In the genomic region with DNA sequence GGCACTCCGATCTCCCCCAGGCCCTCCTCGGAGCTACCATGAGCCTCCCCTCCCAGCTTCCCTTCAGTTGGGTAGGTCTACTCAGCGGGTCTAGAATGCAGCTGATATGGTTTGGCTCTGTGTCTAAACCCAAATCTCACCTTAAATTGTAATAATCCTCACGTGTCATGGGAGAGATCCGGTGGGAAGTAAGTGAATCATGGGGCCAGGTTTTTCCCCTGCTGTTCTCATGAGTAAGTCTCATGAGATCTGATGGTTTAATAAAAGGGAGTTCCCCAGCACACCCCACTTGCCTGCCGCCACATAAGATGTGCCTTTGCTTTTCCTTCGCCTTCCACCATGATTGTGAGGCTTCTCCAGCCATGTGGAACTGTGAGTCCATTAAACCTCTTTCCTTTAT, we compare ENCODE assay signal across 13 cellular contexts. TPM values are rescaled to one million over a fixed set of nuclear protein-coding genes. Genes with fewer than 3 reads are reported as not detected.
DNase-seq lines count a peak whose midpoint lies in the region; ATAC-seq and TF ChIP-seq lines count a peak whose summit lies in the region.
"Had no signal": no experiment of that assay in that cellular context is flagged by ENCODE, and none has a peak within 500 bp of the region (broad histone marks: within the 10 kb centered on the region; RNA-seq: fewer than 3 reads in every experiment).

No MANE protein-coding gene starts in this region.

- DNase-seq in Calu3 (no peak), amniotic epithelial cell (ENCODE audit: low read depth) (peak; percentile 49), kidney glomerular epithelial cell (lab: John Stamatoyannopoulos, UW) (peak; percentile 29), OCI-M2 (lab: John Stamatoyannopoulos, UW; ENCODE audit: unreplicated experiment) (no peak)
- DNase-seq: H7; left lung; stimulated activated CD4-positive, alpha-beta T cell treated with anti-CD3 and anti-CD28 coated beads, Interleukin-2, amount 100 ng/mL, for 48 hours had no signal

- H3K4me3 Mint-ChIP-seq in Calu3 (ENCODE audit: low read depth, unreplicated experiment): no peak overlapping the region
- H3K4me3 Mint-ChIP-seq: B cell had no signal

- no peaks in the 10 kb centered on the region for H3K27me3 Mint-ChIP-seq in Calu3 (ENCODE audit: unreplicated experiment)
- H3K27me3 Mint-ChIP-seq: B cell had no signal

- peak overlapping the region; percentile 80 for H3K27ac Mint-ChIP-seq in Calu3 (ENCODE audit: unreplicated experiment)
- H3K27ac Mint-ChIP-seq: activated T-helper 2 cell treated with anti-CD3 and anti-CD28 coated beads, Interferon-gamma antibody, Interleukin-2, Interleukin-4, amounts not matched to agents 10 μg/mL and 5 μg/mL and 100 μg/mL, durations not matched to agents 14 hours and 24 hours and 36 hours; B cell had no signal

- H3K4me1 Mint-ChIP-seq in Calu3 (ENCODE audit: low read depth, unreplicated experiment): peaks cover 20% of the 10 kb centered on the region
- H3K4me1 Mint-ChIP-seq: B cell had no signal

- no peaks in the 10 kb centered on the region for H3K9me3 Mint-ChIP-seq in Calu3 (ENCODE audit: low read depth, unreplicated experiment)
- H3K9me3 Mint-ChIP-seq: activated T-helper 2 cell treated with anti-CD3 and anti-CD28 coated beads, Interferon-gamma antibody, Interleukin-2, Interleukin-4, amounts not matched to agents 10 μg/mL and 5 μg/mL and 100 μg/mL, durations not matched to agents 14 hours and 24 hours and 36 hours had no signal

- no TSS peak for BruUV-seq in Calu3 (replicated peaks; lab: Mats Ljungman, UMichigan)

- H3K36me3 Mint-ChIP-seq in Calu3 (ENCODE audit: insufficient read depth, unreplicated experiment): no peaks in the 10 kb centered on the region

- no peak for TF ChIP-seq CTCF in Calu3 (IDR thresholded peaks at IDR 0.05; ENCODE audit: unreplicated experiment)

- peak; percentile 58 for ATAC-seq in GM19351 (IDR thresholded peaks at IDR 0.05; ENCODE audit: unreplicated experiment)
- no peak for ATAC-seq in HG02840 (IDR thresholded peaks at IDR 0.05; ENCODE audit: low FRiP score, unreplicated experiment)
- no peak for ATAC-seq in GM18502 (IDR thresholded peaks at IDR 0.05; ENCODE audit: poor library complexity, unreplicated experiment)
- ATAC-seq: gastroesophageal sphincter, left lung had no signal

- CTCF ChIA-PET in Calu3 (lab: Charles Lee): no interaction called here

- intact Hi-C loops in Calu3 (cut with micrococcal nuclease; ENCODE audit: unreplicated experiment): no loop called here

RNA-seq across cellular contexts. Expression of a gene that starts 14.5 kb away (rescaled TPM):
- total RNA-seq in Calu3 (2022): 21.1 and 26.2 TPM in 2 replicates

Comparison
In these comparisons a context has a peak if more than half of its experiments do, and no peak if none do; other contexts are left out.
1. DNase-seq: peak in amniotic epithelial cell (single experiment) and kidney glomerular epithelial cell (single experiment); none in Calu3 (single experiment) and OCI-M2 (single experiment).